In the genomic region with DNA sequence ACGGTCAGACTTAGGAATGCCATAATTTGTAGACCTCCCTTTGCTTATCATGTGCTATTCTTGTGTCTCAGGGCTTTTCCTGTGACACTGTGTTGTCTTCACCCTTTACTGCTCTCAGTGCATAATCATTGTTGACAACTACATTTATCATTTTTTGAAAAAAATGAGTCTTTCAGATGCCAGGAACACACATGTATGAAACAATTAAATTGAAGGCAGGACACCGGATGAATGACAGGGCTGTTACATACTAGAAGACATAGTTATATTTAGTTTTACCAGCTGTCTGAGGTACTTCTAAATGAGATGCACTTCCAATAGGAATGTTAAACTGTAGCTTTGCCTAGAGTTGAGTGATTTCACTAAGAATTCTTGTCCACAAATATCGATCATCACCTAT, we compare ENCODE assay signal across 6 cellular contexts.
"Had no signal": no experiment of that assay in that cellular context is flagged by ENCODE, and none has a peak within 500 bp of the region (broad histone marks: within the 10 kb centered on the region; RNA-seq: fewer than 3 reads in every experiment).

No MANE protein-coding gene starts in this region.

- H3K27ac ChIP-seq: HL-60 had no signal

- H3K4me3 ChIP-seq: K562 had no signal

- H3K4me3 Mint-ChIP-seq: IgD-negative memory B cell had no signal

- H3K36me3 Mint-ChIP-seq: IgD-negative memory B cell had no signal

- H3K27me3 Mint-ChIP-seq: IgD-negative memory B cell had no signal

- H3K27ac Mint-ChIP-seq: IgD-negative memory B cell had no signal

- H3K4me1 Mint-ChIP-seq: IgD-negative memory B cell had no signal

- DNase-seq: IMR-90, KBM-7, KG1 had no signal
